Comparison of ENCODE assay signal across 9 cellular contexts in the genomic region with DNA sequence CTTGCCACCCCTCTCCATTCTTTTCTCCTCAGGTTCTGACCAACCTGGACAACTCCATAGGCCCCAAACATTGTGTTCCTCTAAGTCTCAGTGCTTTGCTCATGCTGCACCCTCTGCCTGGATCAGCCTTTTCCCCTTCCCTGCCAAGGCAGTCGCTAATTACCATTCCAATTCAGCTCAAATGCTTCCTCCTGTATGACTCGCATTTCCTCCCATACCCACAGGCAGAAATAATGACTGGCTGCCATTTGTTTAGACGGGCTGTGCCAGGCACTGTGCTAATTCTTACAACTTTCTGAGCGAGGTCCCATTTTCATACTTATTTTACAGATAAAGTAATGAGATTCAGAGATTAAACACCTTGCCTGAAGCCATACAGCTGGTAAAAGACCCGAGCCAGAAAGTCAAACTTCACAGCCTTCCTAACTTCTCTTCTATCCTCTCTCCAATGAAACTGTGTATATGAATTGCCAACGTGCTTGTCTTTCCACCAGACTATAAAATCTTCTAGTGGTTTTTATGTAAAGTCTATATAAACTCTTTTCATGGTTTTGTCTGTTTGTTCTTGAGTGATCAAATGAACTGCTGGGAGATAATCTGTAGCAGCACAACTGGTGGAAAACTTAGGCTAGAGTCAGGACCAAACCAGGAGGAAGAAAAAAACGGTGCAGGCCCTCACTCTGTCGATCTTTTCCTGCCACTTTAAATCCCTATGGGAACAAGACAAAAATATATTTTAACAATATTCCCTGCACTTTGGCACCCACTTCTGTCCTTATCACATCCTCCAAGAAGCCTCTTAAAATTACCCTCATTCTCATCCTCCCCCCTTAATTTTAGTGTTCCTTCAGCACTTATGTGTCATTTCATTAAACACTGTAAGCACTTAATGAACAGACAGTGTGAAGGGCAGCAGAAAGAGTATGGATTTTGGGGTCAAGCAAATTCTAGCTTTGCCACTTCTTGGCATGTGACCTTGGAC. TPM values are rescaled to one million over a fixed set of nuclear protein-coding genes. Genes with fewer than 3 reads are reported as not detected.
DNase-seq lines count a peak whose midpoint lies in the region; ATAC-seq, FAIRE-seq and TF ChIP-seq lines count a peak whose summit lies in the region.
"Had no signal": no experiment of that assay in that cellular context is flagged by ENCODE, and none has a peak within 500 bp of the region (broad histone marks: within the 10 kb centered on the region; RNA-seq: fewer than 3 reads in every experiment).

No MANE protein-coding gene starts in this region.

- no peak overlapping the region for H3K23ac ChIP-seq in mesenchymal stem cell (ENCODE audit: low read length in 2 of 2)

- no peak overlapping the region for H3K4me3 ChIP-seq in mesenchymal stem cell (ENCODE audit: insufficient read depth in 1 of 2, low read depth in 1 of 2, low read length in 2 of 2)
- no peak overlapping the region for H3K4me3 ChIP-seq in uterus
- H3K4me3 ChIP-seq: PC-9 had no signal

- H3K4me2 ChIP-seq in mesenchymal stem cell (ENCODE audit: low read length, poor library complexity, severe bottlenecking) = no peak overlapping the region
- H3K4me2 ChIP-seq: PC-9 had no signal

- H2AFZ ChIP-seq in mesenchymal stem cell (ENCODE audit: low read depth, low read length) = no peak overlapping the region
- H2AFZ ChIP-seq: PC-9 had no signal

- H3K27me3 ChIP-seq in mesenchymal stem cell (ENCODE audit: control insufficient read depth in 1 of 2, insufficient read depth in 1 of 2, low read length in 2 of 2) = no peaks in the 10 kb centered on the region
- H3K27me3 ChIP-seq in uterus = no peaks in the 10 kb centered on the region

- no peak overlapping the region for H3K14ac ChIP-seq in mesenchymal stem cell (ENCODE audit: low read length in 2 of 2)

- H2BK15ac ChIP-seq in mesenchymal stem cell (ENCODE audit: low read depth, poor library complexity, severe bottlenecking) = no peak overlapping the region

- no peak overlapping the region for H3K4ac ChIP-seq in mesenchymal stem cell (ENCODE audit: low read depth in 1 of 2, low read length in 2 of 2)

- H3K9me3 ChIP-seq in mesenchymal stem cell (ENCODE audit: control insufficient read depth, low read length) (no peaks in the 10 kb centered on the region), uterus (no peaks in the 10 kb centered on the region)

- peak overlapping the region; percentile 33 for H2AK5ac ChIP-seq in mesenchymal stem cell (ENCODE audit: low read length, severe bottlenecking)

- no peak overlapping the region for H2BK120ac ChIP-seq in mesenchymal stem cell (ENCODE audit: low read depth, low read length)

- H3K4me1 ChIP-seq in mesenchymal stem cell (ENCODE audit: control insufficient read depth, insufficient read depth, low read depth, low read length) (peaks cover 9% of the 10 kb centered on the region), uterus (no peaks in the 10 kb centered on the region)

- no peak overlapping the region for H2BK5ac ChIP-seq in mesenchymal stem cell (ENCODE audit: low read depth, low read length, poor library complexity, severe bottlenecking)

- H2BK12ac ChIP-seq in mesenchymal stem cell (ENCODE audit: low read length in 2 of 2) = no peak overlapping the region

- H3K9ac ChIP-seq in mesenchymal stem cell (ENCODE audit: low read length) = no peak overlapping the region

- intact Hi-C loops in uterus (cut with DNase I; ENCODE audit: low total_unique reads) = no loop called here

- no peak overlapping the region for H4K8ac ChIP-seq in mesenchymal stem cell (ENCODE audit: low read length)

- peaks cover 28% of the 10 kb centered on the region for H3K79me1 ChIP-seq in mesenchymal stem cell (replicated peaks; ENCODE audit: low read length, poor library complexity, severe bottlenecking)

- H3K27ac ChIP-seq in mesenchymal stem cell (ENCODE audit: low read length, poor library complexity, severe bottlenecking) (no peak overlapping the region), uterus (no peak overlapping the region)
- H3K27ac ChIP-seq: PC-9 had no signal

- TF ChIP-seq POLR2A in H54 (IDR thresholded peaks at IDR 0.05; ENCODE audit: low read depth, low read length) = no peak
- no peak for TF ChIP-seq POLR2A in uterus (IDR thresholded peaks at IDR 0.05)

- peak; percentile 76 for FAIRE-seq in H54 (lab: Jason Lieb, UNC)

- H3K18ac ChIP-seq in mesenchymal stem cell (ENCODE audit: low read depth in 1 of 2, low read length in 2 of 2) = no peak overlapping the region

- H3K36me3 ChIP-seq in mesenchymal stem cell (ENCODE audit: control insufficient read depth in 1 of 2, insufficient read depth in 2 of 2, low read depth in 1 of 2, low read length in 2 of 2) (peaks cover 0 to 27% of the 10 kb centered on the region in 2 experiments), uterus (no peaks in the 10 kb centered on the region)

- H4K91ac ChIP-seq in mesenchymal stem cell (ENCODE audit: low read length) = no peak overlapping the region

- no peak for DNase-seq in H54 (ENCODE audit: insufficient read length, low spot score)
- peak; percentile 3 for DNase-seq in NCI-H1417 treated with DMSO at 0.1 percent for 48 hours (lab: John Stamatoyannopoulos, UW)
- peak; percentile 34 for DNase-seq in astrocyte of the hippocampus (ENCODE audit: low read depth, low spot score)
- no peak for DNase-seq in mesenchymal stem cell
- no peak for DNase-seq in GM20000 (ENCODE audit: low spot score)
- no peak for DNase-seq in activated CD4-positive, CD25-positive, alpha-beta regulatory T cell treated with anti-CD3 and anti-CD28 coated beads, Interleukin-2, amount 50 U/mL, for 72 hours
- DNase-seq in uterus = no peak
- DNase-seq: PC-9 had no signal

- ATAC-seq in GM21529 (IDR thresholded peaks at IDR 0.05; ENCODE audit: unreplicated experiment) = no peak

- no peak for TF ChIP-seq CTCF in GM20000 (IDR thresholded peaks at IDR 0.05; ENCODE audit: extremely low read depth, missing control alignments)
- no peak for TF ChIP-seq CTCF in uterus (IDR thresholded peaks at IDR 0.05)

- WGBS in mesenchymal stem cell = 42% methylated on average over 7 of the region's 8 CpGs

RNA-seq across cellular contexts. Expression of a gene that starts 33.7 kb away (rescaled TPM):
- 5.2 TPM for polyA plus RNA-seq in mesenchymal stem cell (2013, experiment 1 of 2)
- 4.9 TPM for polyA plus RNA-seq in mesenchymal stem cell (2013, experiment 2 of 2)
- under 1 TPM in 2 of 4 donors, not detected in 2; 0.06 to 0.69 TPM for total RNA-seq in uterus

Comparison
In these comparisons a context has a peak if more than half of its experiments do, and no peak if none do; other contexts are left out.
1. DNase-seq: peak in NCI-H1417 treated with DMSO at 0.1 percent for 48 hours (single experiment) and astrocyte of the hippocampus (single experiment); none in H54 (single experiment), mesenchymal stem cell (single experiment), GM20000 (single experiment), activated CD4-positive, CD25-positive, alpha-beta regulatory T cell treated with anti-CD3 and anti-CD28 coated beads, Interleukin-2, amount 50 U/mL, for 72 hours (single experiment) and uterus (0 of 2).